In genomic region chr1:61120307-61120840, GRCh38 we compare ENCODE assay signal across 14 cellular contexts. TPM values are rescaled to one million over a fixed set of nuclear protein-coding genes. Genes with fewer than 3 reads are reported as not detected.
DNase-seq lines count a peak whose midpoint lies in the region; ATAC-seq and TF ChIP-seq lines count a peak whose summit lies in the region.
"Had no signal": no experiment of that assay in that cellular context is flagged by ENCODE, and none has a peak within 500 bp of the region (broad histone marks: within the 10 kb centered on the region; RNA-seq: fewer than 3 reads in every experiment).

No MANE protein-coding gene starts in this region.

- H3K4me1 Mint-ChIP-seq in chondrocyte (ENCODE audit: low read depth): peaks cover 54% of the 10 kb centered on the region
- H3K4me1 Mint-ChIP-seq in neural progenitor cell: peaks cover 25% of the 10 kb centered on the region
- H3K4me1 Mint-ChIP-seq: activated B cell treated with CpG ODN at 0.5 μM for 24 hours; CD4-positive, CD25-positive, alpha-beta regulatory T cell had no signal

- DNase-seq in HEK293T (ENCODE audit: extremely low spot score): no peak
- DNase-seq in chondrocyte (ENCODE audit: low spot score): no peak
- DNase-seq in left lung: no peak
- no peak for DNase-seq in substantia nigra (lab: John Stamatoyannopoulos, UW)
- no peak for DNase-seq in islet precursor cell
- DNase-seq in amygdala (lab: John Stamatoyannopoulos, UW): no peak
- no peak for DNase-seq in neural progenitor cell (ENCODE audit: low spot score)
- DNase-seq: activated B cell treated with CpG ODN at 0.5 μM for 24 hours; CD4-positive, CD25-positive, alpha-beta regulatory T cell; cerebellar nuclear complex; H7; naive thymus-derived CD4-positive, alpha-beta T cell; stimulated activated naive CD4-positive, alpha-beta T cell treated with Interleukin-2 at 50 U/mL for 16 hours had no signal

- no peak overlapping the region for H2AFZ ChIP-seq in neural progenitor cell (replicated peaks)

- H3K27ac Mint-ChIP-seq in chondrocyte (ENCODE audit: unreplicated experiment): peak overlapping the region; percentile 64
- no peak overlapping the region for H3K27ac Mint-ChIP-seq in neural progenitor cell
- H3K27ac Mint-ChIP-seq: activated B cell treated with CpG ODN at 0.5 μM for 24 hours; CD4-positive, CD25-positive, alpha-beta regulatory T cell; naive thymus-derived CD4-positive, alpha-beta T cell had no signal

- H3K4me3 Mint-ChIP-seq in chondrocyte (ENCODE audit: unreplicated experiment) (peak overlapping the region; percentile 22), neural progenitor cell (no peak overlapping the region)
- H3K4me3 Mint-ChIP-seq: activated B cell treated with CpG ODN at 0.5 μM for 24 hours; CD4-positive, CD25-positive, alpha-beta regulatory T cell; naive thymus-derived CD4-positive, alpha-beta T cell had no signal

- no peaks in the 10 kb centered on the region for H3K27me3 ChIP-seq in left lung
- H3K27me3 ChIP-seq in neural progenitor cell: no peaks in the 10 kb centered on the region

- ATAC-seq in left lung: peak; percentile 22
- no peak for ATAC-seq in HG03097 (IDR thresholded peaks at IDR 0.05; ENCODE audit: low FRiP score, unreplicated experiment)
- ATAC-seq: naive thymus-derived CD4-positive, alpha-beta T cell had no signal

- CTCF ChIA-PET in HEK293T (lab: Yijun Ruan, JAX): interaction anchor here (1.0 kb wide), 1 partner anchor 141 kb away, joined by 3 read pairs; no protein-coding TSS in a partner anchor

- H3K4me1 ChIP-seq in left lung (peaks cover 7 to 39% of the 10 kb centered on the region in 2 donors), neural progenitor cell (no peaks in the 10 kb centered on the region)

- no peak overlapping the region for H3K4me3 ChIP-seq in left lung
- no peak overlapping the region for H3K4me3 ChIP-seq in neural progenitor cell

- no peaks in the 10 kb centered on the region for H3K9me3 Mint-ChIP-seq in chondrocyte (ENCODE audit: low read depth)
- no peaks in the 10 kb centered on the region for H3K9me3 Mint-ChIP-seq in neural progenitor cell
- H3K9me3 Mint-ChIP-seq: activated B cell treated with CpG ODN at 0.5 μM for 24 hours; CD4-positive, CD25-positive, alpha-beta regulatory T cell; naive thymus-derived CD4-positive, alpha-beta T cell had no signal

- H3K9me3 ChIP-seq in left lung (no peaks in the 10 kb centered on the region), neural progenitor cell (ENCODE audit: low read depth) (no peaks in the 10 kb centered on the region)

- H4K20me1 ChIP-seq in neural progenitor cell (ENCODE audit: low read depth): no peaks in the 10 kb centered on the region

- intact Hi-C loops in left lung (cut with DNase I): no loop called here

- POLR2A ChIA-PET in HEK293T (lab: Yijun Ruan, JAX): interaction anchor here (1.1 to 1.6 kb wide), 2 partner anchors 21 to 38 kb away, joined by 4 to 5 read pairs; partner anchors contain the start of gene NFIA

- no peaks in the 10 kb centered on the region for H3K27me3 Mint-ChIP-seq in chondrocyte (ENCODE audit: low read depth)
- peaks cover 2% of the 10 kb centered on the region for H3K27me3 Mint-ChIP-seq in neural progenitor cell (ENCODE audit: insufficient read depth, low read depth)

- H3F3A ChIP-seq in neural progenitor cell (ENCODE audit: low read depth): no peaks in the 10 kb centered on the region

- H3K27ac ChIP-seq in left lung (peak overlapping the region in 1 of 2 donors; percentile 34), substantia nigra (ENCODE audit: low read depth, low read length, poor library complexity, severe bottlenecking) (peak overlapping the region; percentile 61), neural progenitor cell (no peak overlapping the region)

- H3K36me3 ChIP-seq in left lung (no peaks in the 10 kb centered on the region), neural progenitor cell (no peaks in the 10 kb centered on the region)

- TF ChIP-seq CTCF in chondrocyte (IDR thresholded peaks at IDR 0.05) (no peak), left lung (IDR thresholded peaks at IDR 0.05) (no peak), neural progenitor cell (IDR thresholded peaks at IDR 0.05) (no peak)

- H3K4me2 ChIP-seq in neural progenitor cell: no peak overlapping the region

- H3K36me3 Mint-ChIP-seq in chondrocyte (ENCODE audit: low read depth) (no peaks in the 10 kb centered on the region), neural progenitor cell (peaks cover 2% of the 10 kb centered on the region)

- no peak overlapping the region for H3K9ac ChIP-seq in neural progenitor cell

- H3K79me2 ChIP-seq in neural progenitor cell (ENCODE audit: low read depth): no peaks in the 10 kb centered on the region

TF ChIP-seq in HEK293T, 16 proteins besides CTCF, POLR2A, EP300 and RAD21:
- no peak for TF ChIP-seq TARDBP (IDR thresholded peaks at IDR 0.05)
- TF ChIP-seq, protein P1, sequence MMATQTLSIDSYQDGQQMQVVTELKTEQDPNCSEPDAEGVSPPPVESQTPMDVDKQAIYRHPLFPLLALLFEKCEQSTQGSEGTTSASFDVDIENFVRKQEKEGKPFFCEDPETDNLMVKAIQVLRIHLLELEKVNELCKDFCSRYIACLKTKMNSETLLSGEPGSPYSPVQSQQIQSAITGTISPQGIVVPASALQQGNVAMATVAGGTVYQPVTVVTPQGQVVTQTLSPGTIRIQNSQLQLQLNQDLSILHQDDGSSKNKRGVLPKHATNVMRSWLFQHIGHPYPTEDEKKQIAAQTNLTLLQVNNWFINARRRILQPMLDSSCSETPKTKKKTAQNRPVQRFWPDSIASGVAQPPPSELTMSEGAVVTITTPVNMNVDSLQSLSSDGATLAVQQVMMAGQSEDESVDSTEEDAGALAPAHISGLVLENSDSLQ (IDR thresholded peaks at IDR 0.05): 0 out of 2 replicates have a peak, but pooled peaks have one; percentile 22
- no peak for TF ChIP-seq CTBP1 (IDR thresholded peaks at IDR 0.05; ENCODE audit: borderline replicate concordance)

RNA-seq across cellular contexts. Expression of gene NFIA, which starts 38.0 kb away (rescaled TPM):
- total RNA-seq in chondrocyte (43.0 to 64.1 TPM (median 47.3 TPM) in 3 replicates), left lung (10 to 100 TPM; 43.1 to 60.7 TPM), neural progenitor cell (ENCODE audit: low replicate concordance) (1.7 and 5.3 TPM in 2 replicates)
